In genomic region chr20:16441526-16442164, GRCh38 we compare ENCODE assay signal across 15 cellular contexts.
DNase-seq lines count a peak whose midpoint lies in the region; TF ChIP-seq lines count a peak whose summit lies in the region.
"Had no signal": no experiment of that assay in that cellular context is flagged by ENCODE, and none has a peak within 500 bp of the region (broad histone marks: within the 10 kb centered on the region; RNA-seq: fewer than 3 reads in every experiment).

No MANE protein-coding gene starts in this region.

- no peaks in the 10 kb centered on the region for H3K36me3 ChIP-seq in SK-N-SH (replicated peaks in 1 of 2; ENCODE audit: control insufficient read depth in 1 of 2, insufficient read depth in 2 of 2, low read length in 1 of 2)
- no peaks in the 10 kb centered on the region for H3K36me3 ChIP-seq in esophagus muscularis mucosa
- H3K36me3 ChIP-seq: BE2C had no signal

- no peak overlapping the region for H3K9ac ChIP-seq in SK-N-SH

- no peak overlapping the region for H3K4me3 ChIP-seq in SK-N-SH (ENCODE audit: low read depth in 2 of 2, low read length in 1 of 2)
- no peak overlapping the region for H3K4me3 ChIP-seq in esophagus muscularis mucosa
- H3K4me3 ChIP-seq: GM12878 had no signal

- 64% methylated on average over 2 of the region's 2 CpGs for WGBS in SK-N-SH (ENCODE audit: low lambda C conversion rate)
- WGBS in esophagus muscularis mucosa = 90% methylated on average over 2 of the region's 2 CpGs

- no peak for TF ChIP-seq RAD21 in SK-N-SH (IDR thresholded peaks at IDR 0.05; ENCODE audit: low read length)

- POLR2A ChIA-PET in SK-N-SH (lab: Yijun Ruan, JAX) = no interaction called here

- CTCF ChIA-PET in SK-N-SH (lab: Yijun Ruan, JAX) = interaction anchor here (0.6 to 1.4 kb wide), 4 partner anchors 10 to 319 kb away, joined by 3 to 4 read pairs (median 3); no protein-coding TSS in a partner anchor

- no peak overlapping the region for H3K4me2 ChIP-seq in SK-N-SH

- H3K79me2 ChIP-seq in SK-N-SH (ENCODE audit: insufficient read depth) = no peaks in the 10 kb centered on the region

- peak; percentile 32 for DNase-seq in NCI-H1694 treated with DMSO at 0.1 percent for 48 hours (lab: John Stamatoyannopoulos, UW)
- no peak for DNase-seq in NCI-H1694 (lab: John Stamatoyannopoulos, UW)
- peak; percentile 90 for DNase-seq in NCI-H2171 treated with DMSO at 0.1 percent for 48 hours (lab: John Stamatoyannopoulos, UW)
- DNase-seq in SK-N-SH = peak; percentile 24
- peak; percentile 39 for DNase-seq in esophagus muscularis mucosa (ENCODE audit: extremely low spot score)
- DNase-seq in NCI-H2107 treated with DMSO at 0.1 percent for 48 hours (lab: John Stamatoyannopoulos, UW; ENCODE audit: unreplicated experiment) = no peak
- no peak for DNase-seq in NCI-H146 treated with DMSO at 0.1 percent for 48 hours (lab: John Stamatoyannopoulos, UW; ENCODE audit: unreplicated experiment)
- DNase-seq in stimulated activated CD8-positive, alpha-beta memory T cell treated with anti-CD3 and anti-CD28 coated beads, Interleukin-4, amount 100 ng/mL, for 48 hours = no peak
- DNase-seq: BE2C; CD4-positive, alpha-beta memory T cell; GOT3; H9 had no signal

- H3K9me2 ChIP-seq in SK-N-SH = no peaks in the 10 kb centered on the region

- TF ChIP-seq POLR2A in esophagus muscularis mucosa (IDR thresholded peaks at IDR 0.05; ENCODE audit: low read depth) = no peak

- peak overlapping the region in 1 of 2 experiments; percentile 62; a peak in 2 of 4 replicates for H3K27ac ChIP-seq in SK-N-SH (ENCODE audit: low read depth in 2 of 2, low read length in 1 of 2)
- no peak overlapping the region for H3K27ac ChIP-seq in esophagus muscularis mucosa (replicated peaks in 1 of 4)
- H3K27ac ChIP-seq: C4-2B, HL-60 had no signal

- TF ChIP-seq CTCF in SK-N-SH (IDR thresholded peaks at IDR 0.05) = no peak
- no peak for TF ChIP-seq CTCF in esophagus muscularis mucosa (IDR thresholded peaks at IDR 0.05)

- intact Hi-C loops in esophagus muscularis mucosa (cut with DNase I) = no loop called here

- TF ChIP-seq EP300 in SK-N-SH (IDR thresholded peaks at IDR 0.05; ENCODE audit: borderline replicate concordance in 1 of 2, low read depth in 1 of 2, low read length in 1 of 2) (peak in 1 of 2 experiments; percentile 82; a peak in 2 of 4 replicates), esophagus muscularis mucosa (IDR thresholded peaks at IDR 0.05) (no peak)

- H3K27me3 ChIP-seq in SK-N-SH (ENCODE audit: insufficient read depth) = no peaks in the 10 kb centered on the region
- H3K27me3 ChIP-seq in esophagus muscularis mucosa = no peaks in the 10 kb centered on the region
- H3K27me3 ChIP-seq: BE2C had no signal

- H3K9me3 ChIP-seq in SK-N-SH = no peaks in the 10 kb centered on the region
- no peaks in the 10 kb centered on the region for H3K9me3 ChIP-seq in esophagus muscularis mucosa
- H3K9me3 ChIP-seq: BE2C had no signal

- H2AFZ ChIP-seq in SK-N-SH (ENCODE audit: low read depth) = no peak overlapping the region

- H4K20me1 ChIP-seq in SK-N-SH (ENCODE audit: insufficient read depth) = no peaks in the 10 kb centered on the region

- no peaks in the 10 kb centered on the region for H3F3A ChIP-seq in SK-N-SH (replicated peaks; ENCODE audit: insufficient read depth)

- H3K4me1 ChIP-seq in SK-N-SH (ENCODE audit: control insufficient read depth in 1 of 2, insufficient read depth in 2 of 2, low read depth in 1 of 2, low read length in 1 of 2) (peaks cover 0 to 20% of the 10 kb centered on the region in 2 experiments; a peak in 2 of 4 replicates), esophagus muscularis mucosa (peaks cover 9 to 22% (median 17%) of the 10 kb centered on the region in 4 donors)

TF ChIP-seq in SK-N-SH, 30 proteins besides CTCF, POLR2A, EP300 and RAD21:
- no peak for TF ChIP-seq FOXM1 (IDR thresholded peaks at IDR 0.05; ENCODE audit: low read depth)
- TF ChIP-seq CHD2 (IDR thresholded peaks at IDR 0.05; ENCODE audit: low read length, partially characterized antibody) = no peak
- no peak for TF ChIP-seq TCF12 (IDR thresholded peaks at IDR 0.05)
- TF ChIP-seq, protein P1, sequence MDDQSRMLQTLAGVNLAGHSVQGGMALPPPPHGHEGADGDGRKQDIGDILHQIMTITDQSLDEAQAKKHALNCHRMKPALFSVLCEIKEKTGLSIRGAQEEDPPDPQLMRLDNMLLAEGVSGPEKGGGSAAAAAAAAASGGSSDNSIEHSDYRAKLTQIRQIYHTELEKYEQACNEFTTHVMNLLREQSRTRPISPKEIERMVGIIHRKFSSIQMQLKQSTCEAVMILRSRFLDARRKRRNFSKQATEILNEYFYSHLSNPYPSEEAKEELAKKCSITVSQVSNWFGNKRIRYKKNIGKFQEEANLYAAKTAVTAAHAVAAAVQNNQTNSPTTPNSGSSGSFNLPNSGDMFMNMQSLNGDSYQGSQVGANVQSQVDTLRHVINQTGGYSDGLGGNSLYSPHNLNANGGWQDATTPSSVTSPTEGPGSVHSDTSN (IDR thresholded peaks at IDR 0.05) = no peak
- TF ChIP-seq RCOR1 (IDR thresholded peaks at IDR 0.05; ENCODE audit: low read length) = peak; percentile 86
- no peak for TF ChIP-seq RFX5 (IDR thresholded peaks at IDR 0.05; ENCODE audit: low read length)
- no peak for TF ChIP-seq USF1 (IDR thresholded peaks at IDR 0.05; ENCODE audit: borderline replicate concordance, low read depth)
- no peak for TF ChIP-seq SIN3A (IDR thresholded peaks at IDR 0.05; ENCODE audit: borderline replicate concordance, low read depth, low read length)
- no peak for TF ChIP-seq NFIC (IDR thresholded peaks at IDR 0.05; ENCODE audit: borderline replicate concordance)
- no peak for TF ChIP-seq IRF3 (IDR thresholded peaks at IDR 0.05; ENCODE audit: low read depth, low read length)
- no peak for TF ChIP-seq TEAD4 (IDR thresholded peaks at IDR 0.05; ENCODE audit: borderline replicate concordance, insufficient read depth)
- peak; percentile 62 for TF ChIP-seq GATA2 (CRISPR knock-in tag; IDR thresholded peaks at IDR 0.05)

Comparison
In these comparisons a context has a peak if more than half of its experiments do, and no peak if none do; other contexts are left out.
1. DNase-seq: peak in NCI-H1694 treated with DMSO at 0.1 percent for 48 hours (single experiment), NCI-H2171 treated with DMSO at 0.1 percent for 48 hours (single experiment), SK-N-SH (single experiment) and esophagus muscularis mucosa (single experiment); none in NCI-H1694 (single experiment), NCI-H2107 treated with DMSO at 0.1 percent for 48 hours (single experiment), NCI-H146 treated with DMSO at 0.1 percent for 48 hours (single experiment) and stimulated activated CD8-positive, alpha-beta memory T cell treated with anti-CD3 and anti-CD28 coated beads, Interleukin-4, amount 100 ng/mL, for 48 hours (single experiment).